In genomic region chr1:180615493-180616290, GRCh38 we compare ENCODE assay signal across 17 cellular contexts. TPM values are rescaled to one million over a fixed set of nuclear protein-coding genes. Genes with fewer than 3 reads are reported as not detected.
A peak's percentile ranks its signal among the peaks of the same experiment; 100 is the strongest.
DNase-seq lines count a peak whose midpoint lies in the region; ATAC-seq, FAIRE-seq and TF ChIP-seq lines count a peak whose summit lies in the region.
"Had no signal": no experiment of that assay in that cellular context is flagged by ENCODE, and none has a peak within 500 bp of the region (broad histone marks: within the 10 kb centered on the region; RNA-seq: fewer than 3 reads in every experiment).

No MANE protein-coding gene starts in this region.

- intact Hi-C loops in lower leg skin (cut with DNase I; ENCODE audit: low total_unique reads): no loop called here

- no peak overlapping the region for H3K9ac ChIP-seq in keratinocyte (ENCODE audit: control insufficient read depth, extremely low read depth, insufficient read depth, low read length)

- 56 to 59% methylated on average over 8 of the region's 8 CpGs for WGBS in lower leg skin, 2 donors

- H3K9me3 ChIP-seq in AG04450 (ENCODE audit: control insufficient read depth, insufficient read depth, low read length): no peaks in the 10 kb centered on the region
- no peaks in the 10 kb centered on the region for H3K9me3 ChIP-seq in keratinocyte (ENCODE audit: control insufficient read depth, low read depth, low read length)
- H3K9me3 ChIP-seq: A549 had no signal

- H3K27ac ChIP-seq in AG04450 (ENCODE audit: low read depth, low read length) (no peak overlapping the region), keratinocyte (ENCODE audit: control insufficient read depth, insufficient read depth, low read length) (peak overlapping the region; percentile 74)
- H3K27ac ChIP-seq: A549 had no signal

- CTCF ChIA-PET in AG04450 (lab: Charles Lee): interaction anchor here (0.6 to 1.1 kb wide), 2 partner anchors 83 to 801 kb away, joined by 3 read pairs; no protein-coding TSS in a partner anchor

- no peak for ATAC-seq in HG03457 (IDR thresholded peaks at IDR 0.05; ENCODE audit: unreplicated experiment)

- no peaks in the 10 kb centered on the region for H3K9me1 ChIP-seq in keratinocyte (ENCODE audit: control insufficient read depth, extremely low read depth, insufficient read depth, low read length)

- DNase-seq in AG04450 (ENCODE audit: low read depth, low spot score): peak; percentile 63
- peak; percentile 23 for DNase-seq in HT1080 (ENCODE audit: low read depth)
- DNase-seq in bronchial epithelial cell (ENCODE audit: low read depth): peak; percentile 76
- no peak for DNase-seq in keratinocyte (ENCODE audit: low read depth, low spot score)
- DNase-seq in GM13977 (ENCODE audit: low spot score): no peak
- no peak for DNase-seq in lower leg skin (ENCODE audit: low spot score in 2 of 2)
- DNase-seq: AML-193; CD4-positive, CD25-positive, alpha-beta regulatory T cell; DMS53; MV-4-11; NCI-H1417 treated with DMSO at 0.1 percent for 48 hours; NCI-H2081 treated with DMSO at 0.1 percent for 48 hours had no signal

- no peaks in the 10 kb centered on the region for H3K27me3 ChIP-seq in AG04450 (ENCODE audit: control insufficient read depth, insufficient read depth, low read length)
- H3K27me3 ChIP-seq in bronchial epithelial cell (ENCODE audit: control insufficient read depth, insufficient read depth, low read length): no peaks in the 10 kb centered on the region
- no peaks in the 10 kb centered on the region for H3K27me3 ChIP-seq in keratinocyte (ENCODE audit: control insufficient read depth, extremely low read depth, insufficient read depth, low read length)

- H3K4me2 ChIP-seq in keratinocyte (ENCODE audit: control insufficient read depth, extremely low read depth, insufficient read depth, low read depth, low read length): peak overlapping the region; percentile 67
- H3K4me2 ChIP-seq: A549 had no signal

- H2AFZ ChIP-seq in keratinocyte (ENCODE audit: control insufficient read depth, low read length): peak overlapping the region; percentile 84

- dilution Hi-C loops in keratinocyte (cut with MboI; ENCODE audit: extremely low pct_ligation_motif_present, low sequenced_read_pairs): no loop called here

- POLR2A ChIA-PET in AG04450 (lab: Yijun Ruan, JAX): no interaction called here

- in situ Hi-C loops in GM13977 (cut with MboI; ENCODE audit: low pct_unique_long_range_greater_than_20kb, low sequenced_read_pairs, unreplicated experiment): no loop called here

- no peak for TF ChIP-seq CTCF in AG04450 (IDR thresholded peaks at IDR 0.05; ENCODE audit: low read depth, low read length)
- no peak for TF ChIP-seq CTCF in bronchial epithelial cell (IDR thresholded peaks at IDR 0.05; ENCODE audit: insufficient read depth, low read length, severe bottlenecking)
- TF ChIP-seq CTCF in keratinocyte (optimal IDR thresholded peaks at IDR 0.05 in 1 of 3, IDR thresholded peaks at IDR 0.05 in 1 of 3, conservative IDR thresholded peaks at IDR 0.05 in 1 of 3; ENCODE audit: extremely low read depth in 1 of 3, insufficient read depth in 2 of 3, low read length in 3 of 3): no peak
- no peak for TF ChIP-seq CTCF in GM13977 (IDR thresholded peaks at IDR 0.05; ENCODE audit: extremely low read depth, insufficient read depth, missing control alignments)
- no peak for TF ChIP-seq CTCF in lower leg skin (IDR thresholded peaks at IDR 0.05)

- H3K4me3 ChIP-seq in AG04450 (ENCODE audit: low read depth, low read length) (no peak overlapping the region), bronchial epithelial cell (ENCODE audit: low read depth, low read length) (no peak overlapping the region), keratinocyte (ENCODE audit: control insufficient read depth in 2 of 3, extremely low read depth in 1 of 3, insufficient read depth in 2 of 3, low read depth in 1 of 3, low read length in 3 of 3) (no peak overlapping the region), lower leg skin (ENCODE audit: low read depth, poor library complexity, severe bottlenecking) (no peak overlapping the region)
- H3K4me3 ChIP-seq: A549 had no signal

- no peak for TF ChIP-seq POLR2A in lower leg skin (IDR thresholded peaks at IDR 0.05)

- H3K79me2 ChIP-seq in keratinocyte (ENCODE audit: control insufficient read depth, insufficient read depth, low read length): no peaks in the 10 kb centered on the region

- no peaks in the 10 kb centered on the region for H3K36me3 ChIP-seq in bronchial epithelial cell (ENCODE audit: control insufficient read depth, insufficient read depth, low read length)
- no peaks in the 10 kb centered on the region for H3K36me3 ChIP-seq in keratinocyte (ENCODE audit: control insufficient read depth in 2 of 2, extremely low read depth in 1 of 2, insufficient read depth in 2 of 2, low read length in 2 of 2)

- FAIRE-seq in bronchial epithelial cell (lab: Jason Lieb, UNC) (no peak), keratinocyte (lab: Jason Lieb, UNC) (peak; percentile 84)
- FAIRE-seq: A549, G401.6, GM12891, GM19239 had no signal

- no peaks in the 10 kb centered on the region for H4K20me1 ChIP-seq in keratinocyte (ENCODE audit: control insufficient read depth, extremely low read depth, insufficient read depth, low read length)

- H3K4me1 ChIP-seq in keratinocyte (ENCODE audit: control insufficient read depth, extremely low read depth, insufficient read depth, low read length): peaks cover 43% of the 10 kb centered on the region
- H3K4me1 ChIP-seq: A549 had no signal

RNA-seq across cellular contexts. Expression of gene XPR1, which starts 16.1 kb away (rescaled TPM):
- polyA plus RNA-seq in AG04450 (2011; rRNA removed) (53.0 and 63.2 TPM in 2 replicates), keratinocyte (22.7 to 40.0 TPM (median 31.1 TPM) in 3 replicates)
- 40.2 and 58.6 TPM in 2 replicates for polyA minus RNA-seq in AG04450 (2011; rRNA and poly(A)+ RNA removed)
- 17.7 and 19.3 TPM in 2 replicates for total RNA-seq in HT1080 (2014; rRNA removed; shearing (Covaris generic))
- 16.5 and 18.4 TPM in 2 replicates for polyA plus RNA-seq in HT1080 (2015; cell fraction: cytosol; rRNA removed)
- 17.9 and 20.6 TPM in 2 replicates for polyA plus RNA-seq in HT1080 (2015; cell fraction: nucleus; rRNA removed)
- total RNA-seq in bronchial epithelial cell (35.0 and 57.6 TPM in 2 replicates), lower leg skin (10 to 100 TPM; 10.1 to 25.4 (median 14.1) TPM)
- polyA plus RNA-seq in keratinocyte (2011; ENCODE audit: low read depth): 7.3 TPM
- polyA plus RNA-seq in keratinocyte (2011; cell fraction: cytosol; rRNA removed): 17.2 and 30.4 TPM in 2 replicates
- 34.2 TPM in 2 replicates for polyA plus RNA-seq in keratinocyte (2011; cell fraction: nucleus; rRNA removed)
- polyA plus RNA-seq in keratinocyte (2012; ENCODE audit: low replicate concordance): 7.3 and 23.0 TPM in 2 replicates
- 45.4 to 72.1 TPM (median 49.4 TPM) in 3 replicates for polyA minus RNA-seq in keratinocyte
- polyA minus RNA-seq in keratinocyte (2011; cell fraction: cytosol; rRNA and poly(A)+ RNA removed): 40.1 TPM
- polyA minus RNA-seq in keratinocyte (2011; cell fraction: nucleus; rRNA and poly(A)+ RNA removed): 38.6 and 86.7 TPM in 2 replicates

RNA-seq across cellular contexts. Expression of gene OVAAL, which starts 56.9 kb away (rescaled TPM):
- not detected in 2 replicates for polyA plus RNA-seq in AG04450 (2011; rRNA removed)
- not detected in 2 replicates for polyA minus RNA-seq in AG04450 (2011; rRNA and poly(A)+ RNA removed)
- 2.4 and 2.7 TPM in 2 replicates for total RNA-seq in HT1080 (2014; rRNA removed; shearing (Covaris generic))
- 0.36 and 0.99 TPM in 2 replicates for polyA plus RNA-seq in HT1080 (2015; cell fraction: cytosol; rRNA removed)
- 0.14 and 0.47 TPM in 2 replicates for polyA plus RNA-seq in HT1080 (2015; cell fraction: nucleus; rRNA removed)
- total RNA-seq in bronchial epithelial cell: not detected in 2 replicates
- not detected in 3 replicates for polyA plus RNA-seq in keratinocyte
- polyA plus RNA-seq in keratinocyte (2011; ENCODE audit: low read depth): not detected
- not detected in 2 replicates for polyA plus RNA-seq in keratinocyte (2011; cell fraction: cytosol; rRNA removed)
- polyA plus RNA-seq in keratinocyte (2011; cell fraction: nucleus; rRNA removed): not detected in 2 replicates
- not detected in 2 replicates for polyA plus RNA-seq in keratinocyte (2012; ENCODE audit: low replicate concordance)
- polyA minus RNA-seq in keratinocyte: not detected in 3 replicates
- not detected for polyA minus RNA-seq in keratinocyte (2011; cell fraction: cytosol; rRNA and poly(A)+ RNA removed)
- not detected in 2 replicates for polyA minus RNA-seq in keratinocyte (2011; cell fraction: nucleus; rRNA and poly(A)+ RNA removed)
- total RNA-seq in lower leg skin: not detected
- total RNA-seq: CD4-positive, CD25-positive, alpha-beta regulatory T cell had no signal
- polyA plus RNA-seq: CD4-positive, CD25-positive, alpha-beta regulatory T cell had no signal

Comparison
In these comparisons a context has a peak if more than half of its experiments do, and no peak if none do; other contexts are left out.
1. DNase-seq: peak in AG04450 (single experiment), HT1080 (single experiment) and bronchial epithelial cell (single experiment); none in keratinocyte (single experiment), GM13977 (single experiment) and lower leg skin (0 of 2).